1 cellular context compared by ENCODE assay signal in genomic region chr14:100025111-100025510, GRCh38.
TF ChIP-seq lines count a peak whose summit lies in the region.

No MANE protein-coding gene starts in this region.

TF ChIP-seq in HCT116, 20 proteins besides CTCF, POLR2A, EP300 and RAD21 (continued from another document):
- no peak for TF ChIP-seq REST (IDR thresholded peaks at IDR 0.05; ENCODE audit: low read depth)
- TF ChIP-seq SP1 (IDR thresholded peaks at IDR 0.05; ENCODE audit: low read depth) = no peak
- no peak for TF ChIP-seq YY1 (IDR thresholded peaks at IDR 0.05; ENCODE audit: extremely low read depth, insufficient replicate concordance, low read depth, low read length)
- TF ChIP-seq JUND (IDR thresholded peaks at IDR 0.05) = no peak
- no peak for TF ChIP-seq ELF1 (IDR thresholded peaks at IDR 0.05; ENCODE audit: borderline replicate concordance, low read depth)
- no peak for TF ChIP-seq SIN3A (IDR thresholded peaks at IDR 0.05; ENCODE audit: low read depth)
- no peak for TF ChIP-seq ZBTB33 (IDR thresholded peaks at IDR 0.05; ENCODE audit: extremely low read depth, insufficient replicate concordance, low read length)
